ENCODE assay signal across 16 cellular contexts in genomic region chr4:55089922-55090321, GRCh38. TPM values are rescaled to one million over a fixed set of nuclear protein-coding genes. Genes with fewer than 3 reads are reported as not detected.
DNase-seq lines count a peak whose midpoint lies in the region; ATAC-seq and TF ChIP-seq lines count a peak whose summit lies in the region.
"Had no signal": no experiment of that assay in that cellular context is flagged by ENCODE, and none has a peak within 500 bp of the region (broad histone marks: within the 10 kb centered on the region; RNA-seq: fewer than 3 reads in every experiment).

No MANE protein-coding gene starts in this region.

- H3K9me2 ChIP-seq in GM23338 (ENCODE audit: insufficient read depth) (no peaks in the 10 kb centered on the region), hepatocyte (replicated peaks; ENCODE audit: insufficient read depth) (no peaks in the 10 kb centered on the region)

- H3K36me3 Mint-ChIP-seq in GM23338 (ENCODE audit: low read depth): peaks cover 95% of the 10 kb centered on the region
- H3K36me3 Mint-ChIP-seq in endodermal cell (ENCODE audit: low read depth): peaks cover 3% of the 10 kb centered on the region
- H3K36me3 Mint-ChIP-seq: CD8-positive, alpha-beta memory T cell had no signal

- H3K4me1 ChIP-seq in GM23338 (ENCODE audit: insufficient read depth): peaks cover 17% of the 10 kb centered on the region
- peaks cover 5% of the 10 kb centered on the region for H3K4me1 ChIP-seq in hepatocyte (ENCODE audit: insufficient read depth)
- H3K4me1 ChIP-seq in endodermal cell (ENCODE audit: control insufficient read depth, insufficient read depth, low read length): no peaks in the 10 kb centered on the region
- H3K4me1 ChIP-seq: A549, BE2C, Caco-2 had no signal

- H3K4me3 Mint-ChIP-seq in GM23338 (no peak overlapping the region), endodermal cell (no peak overlapping the region)
- H3K4me3 Mint-ChIP-seq: CD8-positive, alpha-beta memory T cell had no signal

- TF ChIP-seq CTCF in GM23338 (conservative IDR thresholded peaks at IDR 0.05; ENCODE audit: low read depth in 2 of 2): no peak
- TF ChIP-seq CTCF in hepatocyte (IDR thresholded peaks at IDR 0.05; ENCODE audit: poor library complexity): no peak
- no peak for TF ChIP-seq CTCF in endodermal cell (conservative IDR thresholded peaks at IDR 0.05)

- no peaks in the 10 kb centered on the region for H3K9me3 Mint-ChIP-seq in GM23338
- no peaks in the 10 kb centered on the region for H3K9me3 Mint-ChIP-seq in endodermal cell

- DNase-seq in GM23338 (ENCODE audit: low spot score) (no peak), globus pallidus (ENCODE audit: low spot score) (peak; percentile 29), hepatocyte (ENCODE audit: low spot score) (no peak), superior temporal gyrus (ENCODE audit: extremely low spot score) (peak; percentile 42), kidney glomerular epithelial cell (lab: John Stamatoyannopoulos, UW) (no peak), NCI-H526 (lab: John Stamatoyannopoulos, UW) (no peak), endodermal cell (no peak)
- DNase-seq: BE2C; Caco-2; CD8-positive, alpha-beta memory T cell; DMS53; GF-D8; GM23248; H7 had no signal

- H3K27ac Mint-ChIP-seq in GM23338 (peak overlapping the region; percentile 74; the same call in 1 of the 2 replicates), endodermal cell (no peak overlapping the region)
- H3K27ac Mint-ChIP-seq: CD8-positive, alpha-beta memory T cell had no signal

- H4K20me1 ChIP-seq in GM23338 (replicated peaks; ENCODE audit: insufficient read depth) (no peaks in the 10 kb centered on the region), hepatocyte (ENCODE audit: insufficient read depth, poor library complexity, severe bottlenecking) (no peaks in the 10 kb centered on the region)

- H3F3A ChIP-seq in GM23338 (replicated peaks; ENCODE audit: low read depth): peaks cover 4% of the 10 kb centered on the region; the same call in 1 of the 2 replicates

- no peaks in the 10 kb centered on the region for H3K9me3 ChIP-seq in hepatocyte (ENCODE audit: low read depth)
- no peaks in the 10 kb centered on the region for H3K9me3 ChIP-seq in endodermal cell (ENCODE audit: control insufficient read depth, low read length)
- H3K9me3 ChIP-seq: A549, BE2C, Caco-2 had no signal

- H3K27me3 ChIP-seq in GM23338 (ENCODE audit: insufficient read depth) (no peaks in the 10 kb centered on the region), hepatocyte (no peaks in the 10 kb centered on the region), endodermal cell (ENCODE audit: control insufficient read depth, insufficient read depth, low read length, poor library complexity, severe bottlenecking) (no peaks in the 10 kb centered on the region)
- H3K27me3 ChIP-seq: BE2C had no signal

- H3K4me2 ChIP-seq in GM23338: no peak overlapping the region
- no peak overlapping the region for H3K4me2 ChIP-seq in hepatocyte
- H3K4me2 ChIP-seq: A549 had no signal

- H3K27ac ChIP-seq in GM23338 (ENCODE audit: low read depth) (no peak overlapping the region), hepatocyte (peak overlapping the region; percentile 9), endodermal cell (ENCODE audit: low read depth, low read length) (no peak overlapping the region)
- H3K27ac ChIP-seq: A549, GM23248 had no signal

- H2AFZ ChIP-seq in GM23338 (no peak overlapping the region), hepatocyte (no peak overlapping the region)
- H2AFZ ChIP-seq: GM23248 had no signal

- peaks cover 19% of the 10 kb centered on the region for H3K4me1 Mint-ChIP-seq in GM23338
- peaks cover 3% of the 10 kb centered on the region for H3K4me1 Mint-ChIP-seq in endodermal cell
- H3K4me1 Mint-ChIP-seq: CD8-positive, alpha-beta memory T cell had no signal

- ATAC-seq in GM23338: no peak
- ATAC-seq: A549 had no signal

- H3K9ac ChIP-seq in endodermal cell (ENCODE audit: extremely low read depth, low read length, poor library complexity, severe bottlenecking): no peak overlapping the region
- H3K9ac ChIP-seq: GM23248 had no signal

- H3K79me2 ChIP-seq in GM23338 (replicated peaks; ENCODE audit: insufficient read depth): no peaks in the 10 kb centered on the region
- H3K79me2 ChIP-seq in hepatocyte: no peaks in the 10 kb centered on the region

- H3K4me3 ChIP-seq in GM23338: no peak overlapping the region
- no peak overlapping the region for H3K4me3 ChIP-seq in hepatocyte
- H3K4me3 ChIP-seq in endodermal cell (ENCODE audit: low read length): no peak overlapping the region
- H3K4me3 ChIP-seq: A549, GM23248 had no signal

- peaks cover 6% of the 10 kb centered on the region for H3K27me3 Mint-ChIP-seq in GM23338 (ENCODE audit: insufficient read depth, low read depth, poor library complexity)
- H3K27me3 Mint-ChIP-seq in endodermal cell (ENCODE audit: insufficient read depth): no peaks in the 10 kb centered on the region
- H3K27me3 Mint-ChIP-seq: CD8-positive, alpha-beta memory T cell had no signal

- WGBS in hepatocyte (ENCODE audit: low lambda C conversion rate, missing lambda C conversion rate): 76% methylated on average over 6 of the region's 6 CpGs
- WGBS in endodermal cell (ENCODE audit: insufficient coverage in 1 of 2, insufficient read length in 1 of 2), 2 experiments: 94 to 95% methylated on average over 5 to 6 of the region's 6 CpGs

- H3K36me3 ChIP-seq in GM23338 (ENCODE audit: insufficient read depth): peaks cover 86% of the 10 kb centered on the region
- no peaks in the 10 kb centered on the region for H3K36me3 ChIP-seq in hepatocyte (replicated peaks; ENCODE audit: insufficient read depth, low read depth)
- peaks cover 13% of the 10 kb centered on the region for H3K36me3 ChIP-seq in endodermal cell (ENCODE audit: control insufficient read depth, insufficient read depth, low read length)
- H3K36me3 ChIP-seq: BE2C had no signal

TF ChIP-seq in GM23338, 12 proteins besides CTCF, POLR2A, EP300 and RAD21:
- TF ChIP-seq CREB1 (CRISPR knock-in tag; IDR thresholded peaks at IDR 0.05; ENCODE audit: low read depth): no peak
- no peak for TF ChIP-seq EZH2phosphoT487 (IDR thresholded peaks at IDR 0.05; ENCODE audit: unreplicated experiment)

RNA-seq across cellular contexts. Expression of gene KDR, which starts 35.5 kb away (rescaled TPM):
- total RNA-seq in GM23338 (2014; rRNA removed; shearing (Covaris generic)): 102 and 109 TPM in 2 replicates
- polyA plus RNA-seq in GM23338 (2016; fragmentation: Nextera tagmentation; extraction: Ambion mirVana): 25.9 and 27.9 TPM in 2 replicates
- 93.3 and 104 TPM in 2 replicates for total RNA-seq in hepatocyte
- 96.0 and 96.4 TPM in 2 replicates for polyA plus RNA-seq in hepatocyte
- total RNA-seq in endodermal cell: 10 to 100 TPM in 1 of 2 donors, 1 to 10 TPM in 1; 2.1 to 14.9 TPM
- polyA plus RNA-seq in endodermal cell (2013, experiment 1 of 2): 9.2 TPM
- polyA plus RNA-seq in endodermal cell (2013, experiment 2 of 2): 5.8 TPM
- total RNA-seq: Caco-2; CD8-positive, alpha-beta memory T cell; GM23248 had no signal
- polyA plus RNA-seq: A549; AG04450; CD8-positive, alpha-beta memory T cell had no signal

Comparison
In these comparisons a context has a peak if more than half of its experiments do, and no peak if none do; other contexts are left out.
1. DNase-seq: peak in globus pallidus (single experiment) and superior temporal gyrus (single experiment); none in GM23338 (single experiment), hepatocyte (single experiment), kidney glomerular epithelial cell (single experiment), NCI-H526 (0 of 2) and endodermal cell (single experiment).